8 cellular contexts compared by ENCODE assay signal in the genomic region with DNA sequence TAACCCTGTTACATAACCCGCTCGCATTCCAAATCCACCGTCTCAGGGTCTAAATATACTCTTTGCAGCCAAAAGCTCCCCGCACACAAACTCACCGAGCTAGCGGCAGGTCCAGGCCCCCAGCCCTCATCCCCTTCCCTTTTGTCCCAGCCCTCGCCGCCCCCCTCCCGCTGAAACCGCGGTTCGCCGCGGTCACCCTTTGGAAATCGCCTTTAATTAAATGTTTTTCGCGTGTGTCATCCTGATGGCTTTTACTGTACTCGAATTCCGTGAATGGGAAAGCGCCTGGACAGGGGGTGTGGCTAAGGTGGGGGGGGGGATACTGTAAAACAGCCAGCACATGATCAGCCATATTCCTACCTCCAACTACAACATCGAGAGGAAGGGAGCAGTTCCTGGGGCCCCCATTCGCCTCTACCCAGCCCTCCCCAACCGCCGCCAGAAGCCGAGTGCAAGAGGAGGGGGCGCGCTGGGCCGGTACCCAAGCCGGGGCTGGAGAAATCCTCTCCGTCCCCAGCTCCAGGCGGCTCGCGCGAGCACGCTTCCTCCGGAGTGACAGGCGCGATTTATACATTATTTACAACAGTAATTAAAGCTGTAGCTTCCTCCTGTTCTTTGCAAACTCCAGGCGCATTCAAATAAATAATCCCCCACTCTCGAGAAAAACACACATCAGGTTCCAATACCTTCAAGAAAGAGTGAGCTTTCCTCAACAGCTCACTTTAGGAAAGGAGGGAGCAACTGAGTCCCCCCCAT. TPM values are rescaled to one million over a fixed set of nuclear protein-coding genes. Genes with fewer than 3 reads are reported as not detected.
DNase-seq lines count a peak whose midpoint lies in the region; ATAC-seq and TF ChIP-seq lines count a peak whose summit lies in the region.

No MANE protein-coding gene starts in this region.

- H3K9me3 Mint-ChIP-seq in HFFc6: no peaks in the 10 kb centered on the region
- no peaks in the 10 kb centered on the region for H3K9me3 Mint-ChIP-seq in activated naive CD8-positive, alpha-beta T cell treated with anti-CD3 and anti-CD28 coated beads, Interleukin-2, amount 10 ng/mL, durations not matched to agents 7 days and 5 days

- H3K4me1 ChIP-seq in right atrium auricular region: peaks cover 0 to 22% of the 10 kb centered on the region in 2 donors

- peak overlapping the region; percentile 94 for H3K4me3 Mint-ChIP-seq in HFFc6
- peak overlapping the region; percentile 62 for H3K4me3 Mint-ChIP-seq in activated naive CD8-positive, alpha-beta T cell treated with anti-CD3 and anti-CD28 coated beads, Interleukin-2, amount 10 ng/mL, durations not matched to agents 7 days and 5 days

- peaks cover 8% of the 10 kb centered on the region; the same call in 1 of the 2 replicates for H3K27me3 Mint-ChIP-seq in HFFc6 (ENCODE audit: insufficient read depth)
- peaks cover 77% of the 10 kb centered on the region for H3K27me3 Mint-ChIP-seq in activated naive CD8-positive, alpha-beta T cell treated with anti-CD3 and anti-CD28 coated beads, Interleukin-2, amount 10 ng/mL, durations not matched to agents 7 days and 5 days

- DNase-seq in BJ (ENCODE audit: low read depth) (no peak), HFFc6 (peak; percentile 64), right atrium auricular region (ENCODE audit: low spot score) (no peak), putamen (ENCODE audit: low spot score) (peak; percentile 15), GM19240 (ENCODE audit: insufficient read length, low spot score) (no peak), erythroblast (lab: John Stamatoyannopoulos, UW) (no peak)
- no peak for DNase-seq in activated naive CD8-positive, alpha-beta T cell treated with anti-CD3 and anti-CD28 coated beads, Interleukin-2, amount 10 ng/mL, durations not matched to agents 7 days and 5 days

- H3K9me3 ChIP-seq in right atrium auricular region: no peaks in the 10 kb centered on the region

- H3K27me3 ChIP-seq in BJ (ENCODE audit: control insufficient read depth, insufficient read depth, low read length): peaks cover 8% of the 10 kb centered on the region
- no peaks in the 10 kb centered on the region for H3K27me3 ChIP-seq in right atrium auricular region

- peaks cover 17% of the 10 kb centered on the region; the same call in 1 of the 2 replicates for H3K4me1 Mint-ChIP-seq in HFFc6 (ENCODE audit: low read depth)
- peaks cover 4% of the 10 kb centered on the region for H3K4me1 Mint-ChIP-seq in activated naive CD8-positive, alpha-beta T cell treated with anti-CD3 and anti-CD28 coated beads, Interleukin-2, amount 10 ng/mL, durations not matched to agents 7 days and 5 days

- H3K4me3 ChIP-seq in BJ (ENCODE audit: low read depth, low read length): peak overlapping the region; percentile 67
- H3K4me3 ChIP-seq in right atrium auricular region: peak overlapping the region; percentile 74 to 78

- POLR2A ChIA-PET in BJ (lab: Charles Lee): no interaction called here
- POLR2A ChIA-PET in activated naive CD8-positive, alpha-beta T cell treated with anti-CD3 and anti-CD28 coated beads, Interleukin-2, amount 10 ng/mL, durations not matched to agents 7 days and 5 days (lab: Charles Lee): no interaction called here

- H3K27ac Mint-ChIP-seq in HFFc6: peak overlapping the region; percentile 47
- no peak overlapping the region for H3K27ac Mint-ChIP-seq in activated naive CD8-positive, alpha-beta T cell treated with anti-CD3 and anti-CD28 coated beads, Interleukin-2, amount 10 ng/mL, durations not matched to agents 7 days and 5 days

- no peaks in the 10 kb centered on the region for H3K36me3 ChIP-seq in BJ (ENCODE audit: control insufficient read depth, insufficient read depth, low read length)
- no peaks in the 10 kb centered on the region for H3K36me3 ChIP-seq in right atrium auricular region

- TF ChIP-seq CTCF in BJ (IDR thresholded peaks at IDR 0.05; ENCODE audit: insufficient read depth, low read depth, low read length): no peak
- TF ChIP-seq CTCF in HFFc6 (IDR thresholded peaks at IDR 0.05): no peak
- no peak for TF ChIP-seq CTCF in right atrium auricular region (IDR thresholded peaks at IDR 0.05)

- H3K27ac ChIP-seq in right atrium auricular region: peak overlapping the region; percentile 42 to 55

- H3K36me3 Mint-ChIP-seq in HFFc6 (ENCODE audit: low read depth): no peaks in the 10 kb centered on the region
- no peaks in the 10 kb centered on the region for H3K36me3 Mint-ChIP-seq in activated naive CD8-positive, alpha-beta T cell treated with anti-CD3 and anti-CD28 coated beads, Interleukin-2, amount 10 ng/mL, durations not matched to agents 7 days and 5 days

- no peak for TF ChIP-seq POLR2A in erythroblast (IDR thresholded peaks at IDR 0.05; ENCODE audit: low read length)

- ATAC-seq in activated naive CD8-positive, alpha-beta T cell treated with anti-CD3 and anti-CD28 coated beads, Interleukin-2, amount 10 ng/mL, durations not matched to agents 7 days and 5 days (ENCODE audit: low read depth): no peak
- no peak for ATAC-seq in HG03469 (IDR thresholded peaks at IDR 0.05; ENCODE audit: unreplicated experiment)

- CTCF ChIA-PET in BJ (lab: Yijun Ruan, JAX): no interaction called here

RNA-seq across cellular contexts. Expression of gene RORA, which starts 1.7 kb away (rescaled TPM):
- polyA plus RNA-seq in BJ (2011; rRNA removed): 5.1 and 6.0 TPM in 2 replicates
- 16.9 and 19.7 TPM in 2 replicates for polyA minus RNA-seq in BJ (2011; rRNA and poly(A)+ RNA removed)
- total RNA-seq in HFFc6 (2021; fragmentation: NEBNext Ultra II Directional; extraction: Animal tissue kit (Norgen Biotek cat#: 25700)): 1 to 10 TPM; 2.3 to 6.1 (median 2.9) TPM
- 10 to 100 TPM; 68.8 to 77.6 TPM for total RNA-seq in activated naive CD8-positive, alpha-beta T cell treated with anti-CD3 and anti-CD28 coated beads, Interleukin-2, amount 10 ng/mL, durations not matched to agents 7 days and 5 days
- total RNA-seq in right atrium auricular region: 10 to 100 TPM; 14.7 to 24.9 TPM

Comparison
In these comparisons a context has a peak if more than half of its experiments do, and no peak if none do; other contexts are left out.
1. DNase-seq: peak in HFFc6 (single experiment) and putamen (single experiment); none in BJ (single experiment), activated naive CD8-positive, alpha-beta T cell treated with anti-CD3 and anti-CD28 coated beads, Interleukin-2, amount 10 ng/mL, durations not matched to agents 7 days and 5 days (single experiment), right atrium auricular region (single experiment), GM19240 (single experiment) and erythroblast (0 of 2).